Comparison of ENCODE assay signal across 24 cellular contexts in genomic region chr2:150464270-150464669, GRCh38. TPM values are rescaled to one million over a fixed set of nuclear protein-coding genes. Genes with fewer than 3 reads are reported as not detected.
"Had no signal": no experiment of that assay in that cellular context is flagged by ENCODE, and none has a peak within 500 bp of the region (broad histone marks: within the 10 kb centered on the region; RNA-seq: fewer than 3 reads in every experiment).

No MANE protein-coding gene starts in this region.

- H3K4me3 ChIP-seq: body of pancreas, esophagus muscularis mucosa, gastrocnemius medialis, ovary, prostate gland, right atrium auricular region, testis, upper lobe of left lung had no signal

- H3K27me3 ChIP-seq: body of pancreas, esophagus muscularis mucosa, gastrocnemius medialis, neutrophil, ovary, right atrium auricular region, testis, upper lobe of left lung had no signal

- H3K36me3 ChIP-seq: gastrocnemius medialis, neutrophil, ovary, prostate gland, right atrium auricular region, WERI-Rb-1 had no signal

- H3K27ac ChIP-seq: body of pancreas, gastrocnemius medialis, neutrophil, ovary, prostate gland, right atrium auricular region, testis, upper lobe of left lung, WERI-Rb-1 had no signal

- ATAC-seq: activated CD8-positive, alpha-beta T cell treated with anti-CD3 and anti-CD28 coated beads, Interleukin-2, amount 10 ng/mL, durations not matched to agents 7 days and 5 days; body of pancreas; gastrocnemius medialis; left ventricle myocardium superior; natural killer cell treated with Interleukin-12 subunit alpha and Interleukin-12 subunit beta and Interleukin-15 and Interleukin-18, amount 100 ng/mL, for 72 hours; T-cell had no signal

- H3K9me3 ChIP-seq: body of pancreas, esophagus muscularis mucosa, gastrocnemius medialis, neutrophil, ovary, prostate gland, right atrium auricular region, testis, upper lobe of left lung had no signal

- DNase-seq: activated CD4-positive, alpha-beta T cell treated with anti-CD3 and anti-CD28 coated beads, Interleukin-2, amount 10 ng/mL, durations not matched to agents 7 days and 5 days; activated CD4-positive, CD25-positive, alpha-beta regulatory T cell treated with anti-CD3 and anti-CD28 coated beads, Interleukin-2, amount 50 U/mL, for 72 hours; activated CD8-positive, alpha-beta T cell treated with anti-CD3 and anti-CD28 coated beads, Interleukin-2, amount 10 ng/mL, durations not matched to agents 7 days and 5 days; activated gamma-delta T cell treated with Interleukin-2 at 50 U/mL for 16 hours; anterior cingulate cortex; body of pancreas; effector memory CD4-positive, alpha-beta T cell; gastrocnemius medialis; hippocampal formation; kidney glomerular epithelial cell; left ventricle myocardium superior; mammary epithelial cell; ovary; stimulated activated CD4-positive, alpha-beta T cell treated with anti-CD3 and anti-CD28 coated beads, Interleukin-12 subunit alpha, Interleukin-12 subunit beta, amount 100 ng/mL, for 4 hours; T-cell; testis; upper lobe of left lung; WERI-Rb-1 had no signal

- H3K4me1 ChIP-seq: body of pancreas, gastrocnemius medialis, prostate gland, right atrium auricular region, testis had no signal

RNA-seq across cellular contexts. Expression of gene RND3, which starts 23.2 kb away (rescaled TPM):
- total RNA-seq: activated CD4-positive, alpha-beta T cell treated with anti-CD3 and anti-CD28 coated beads, Interleukin-2, amount 10 ng/mL, durations not matched to agents 7 days and 5 days; activated CD8-positive, alpha-beta T cell treated with anti-CD3 and anti-CD28 coated beads, Interleukin-2, amount 10 ng/mL, durations not matched to agents 7 days and 5 days; activated T-helper 1 cell treated with anti-CD3 and anti-CD28 coated beads, Interleukin-12 subunit alpha, Interleukin-12 subunit beta, Interleukin-2, Interleukin-4 antibody, amounts not matched to agents 30 ng/mL and 10 ng/mL and 1 ng/mL, durations not matched to agents 14 hours and 24 hours and 36 hours; natural killer cell treated with Interleukin-12 subunit alpha and Interleukin-12 subunit beta and Interleukin-15 and Interleukin-18, amount 100 ng/mL, for 72 hours had no signal
